9 cellular contexts compared by ENCODE assay signal in genomic region chr12:120536064-120536791, GRCh38. TPM values are rescaled to one million over a fixed set of nuclear protein-coding genes. Genes with fewer than 3 reads are reported as not detected.
DNase-seq lines count a peak whose midpoint lies in the region; ATAC-seq, FAIRE-seq and TF ChIP-seq lines count a peak whose summit lies in the region.
"Had no signal": no experiment of that assay in that cellular context is flagged by ENCODE, and none has a peak within 500 bp of the region (broad histone marks: within the 10 kb centered on the region; RNA-seq: fewer than 3 reads in every experiment).

No MANE protein-coding gene starts in this region.

- POLR2A ChIA-PET in HepG2 (lab: Yijun Ruan, JAX): interaction anchor here (1.0 to 3.0 kb wide), 4 partner anchors 7 to 45 kb away, joined by 4 to 14 read pairs (median 7); partner anchors contain the start of genes DYNLL1 and POP5

- CTCF ChIA-PET in HepG2 (lab: Yijun Ruan, JAX; ENCODE audit: low intra/inter-chr PET ratio, low total read pairs): no interaction called here

- H3K36me3 ChIP-seq in HepG2 (replicated peaks in 1 of 2; ENCODE audit: control insufficient read depth in 1 of 2, insufficient read depth in 2 of 2, low read length in 2 of 2) (peaks cover 2 to 11% of the 10 kb centered on the region in 2 experiments; a peak in 4 of 5 replicates), thoracic aorta (no peaks in the 10 kb centered on the region)

- in situ Hi-C loops in HepG2 (cut with HindIII; ENCODE audit: extremely low pct_ligation_motif_present, low pct_unique_long_range_greater_than_20kb): no loop called here

- DNase-seq in activated CD4-positive, alpha-beta T cell treated with anti-CD3 and anti-CD28 coated beads for 48 hours: peak; percentile 30
- no peak for DNase-seq in activated CD4-positive, alpha-beta T cell treated with anti-CD3 and anti-CD28 coated beads, Interleukin-2, amount 50 U/mL, for 4 hours
- peak; percentile 60 for DNase-seq in HepG2 (ENCODE audit: low spot score)
- no peak for DNase-seq in thoracic aorta (ENCODE audit: low spot score)
- DNase-seq in D721Med (ENCODE audit: insufficient read length, low spot score): no peak

- no peaks in the 10 kb centered on the region for H3K27me3 ChIP-seq in HepG2 (ENCODE audit: control insufficient read depth in 1 of 2, insufficient read depth in 2 of 2, low read length in 2 of 2)
- H3K27me3 ChIP-seq in thoracic aorta (replicated peaks; ENCODE audit: insufficient read depth): no peaks in the 10 kb centered on the region

- no peak for TF ChIP-seq CTCF in HepG2 (CRISPR knock-in tag; IDR thresholded peaks at IDR 0.05)
- TF ChIP-seq CTCF in thoracic aorta (IDR thresholded peaks at IDR 0.05): no peak
- TF ChIP-seq CTCF in D721Med (IDR thresholded peaks at IDR 0.05; ENCODE audit: insufficient read depth, missing control alignments): no peak

- WGBS in HepG2 (ENCODE audit: low lambda C conversion rate): 12% methylated on average over 13 of the region's 13 CpGs

- H3K4me2 ChIP-seq in HepG2 (ENCODE audit: low read depth, low read length): peak overlapping the region; percentile 87

- TF ChIP-seq EP300 in HepG2 (IDR thresholded peaks at IDR 0.05; ENCODE audit: low read depth in 2 of 2, low read length in 2 of 2) (no peak), HepG2 (CRISPR knock-in tag; IDR thresholded peaks at IDR 0.05; ENCODE audit: borderline replicate concordance) (no peak)

- no peak for TF ChIP-seq POLR2A in HepG2 (IDR thresholded peaks at IDR 0.05; ENCODE audit: insufficient read depth in 1 of 2, low read depth in 2 of 2, low read length in 2 of 2)

- FAIRE-seq in HepG2 (lab: Jason Lieb, UNC) (no peak), D721Med (lab: Jason Lieb, UNC) (no peak)
- FAIRE-seq: TTC549 had no signal

- H3K9ac ChIP-seq in HepG2 (ENCODE audit: insufficient read depth, low read depth, low read length): peak overlapping the region; percentile 93; the same call in 1 of the 2 replicates

- H3K27ac Mint-ChIP-seq in activated naive CD8-positive, alpha-beta T cell: peak overlapping the region; percentile 94

- ATAC-seq in HepG2: peak; percentile 55
- ATAC-seq in thoracic aorta (ENCODE audit: insufficient number of reproducible peaks, low FRiP score, low read depth): no peak
- ATAC-seq in HG03095 (IDR thresholded peaks at IDR 0.05; ENCODE audit: unreplicated experiment): no peak
- ATAC-seq in HG03432 (IDR thresholded peaks at IDR 0.05; ENCODE audit: unreplicated experiment): no peak

- no peak for TF ChIP-seq RAD21 in HepG2 (CRISPR knock-in tag; IDR thresholded peaks at IDR 0.05)

- no peak overlapping the region for H2AFZ ChIP-seq in HepG2 (ENCODE audit: low read length)

- H3K79me2 ChIP-seq in HepG2 (ENCODE audit: insufficient read depth, low read length): peaks cover 67% of the 10 kb centered on the region

- H3K4me1 ChIP-seq in HepG2 (ENCODE audit: insufficient read depth, low read length) (peaks cover 49% of the 10 kb centered on the region), thoracic aorta (ENCODE audit: control insufficient read depth in 1 of 2, low read depth in 2 of 2) (peaks cover 54 to 57% of the 10 kb centered on the region in 2 donors)

- H3K4me3 Mint-ChIP-seq in activated naive CD8-positive, alpha-beta T cell: peak overlapping the region; percentile 95

- no TSS peak for BruUV-seq in HepG2 (replicated peaks; lab: Mats Ljungman, UMichigan)

- intact Hi-C loops in HepG2 (cut with micrococcal nuclease; ENCODE audit: unreplicated experiment): loop anchor here (5.0 kb wide), 1 partner anchor 39 kb away; the partner anchor contains the start of gene DYNLL1

- no peaks in the 10 kb centered on the region for H3K36me3 Mint-ChIP-seq in activated naive CD8-positive, alpha-beta T cell

- H3K4me1 Mint-ChIP-seq in activated naive CD8-positive, alpha-beta T cell (ENCODE audit: low read depth): peaks cover 64% of the 10 kb centered on the region

- H3K27me3 Mint-ChIP-seq in activated naive CD8-positive, alpha-beta T cell: no peaks in the 10 kb centered on the region

- H3K4me3 ChIP-seq in HepG2 (replicated peaks in 1 of 3; ENCODE audit: insufficient read depth in 1 of 3, low read depth in 2 of 3, low read length in 3 of 3): peak overlapping the region; percentile 72 to 95 (median 88)
- peak overlapping the region; percentile 83 for H3K4me3 ChIP-seq in thoracic aorta

- H3K27ac ChIP-seq in HepG2 (ENCODE audit: extremely low read length, insufficient read depth, low read length) (peak overlapping the region; percentile 80), thoracic aorta (peak overlapping the region in 1 of 2 donors; percentile 86)

- no peaks in the 10 kb centered on the region for H3K9me3 ChIP-seq in HepG2 (ENCODE audit: low read length)
- H3K9me3 ChIP-seq in thoracic aorta: no peaks in the 10 kb centered on the region

- no peaks in the 10 kb centered on the region for H3K9me3 Mint-ChIP-seq in activated naive CD8-positive, alpha-beta T cell (ENCODE audit: low read depth)

- peaks cover 56% of the 10 kb centered on the region for H4K20me1 ChIP-seq in HepG2 (ENCODE audit: insufficient read depth, low read length)

RNA-seq across cellular contexts. Expression of gene RNF10, which starts 2.1 kb away (rescaled TPM):
- total RNA-seq in HepG2 (2016; rRNA removed; fragmentation: Illumina TruSeq; extraction: Trizol) (62.5 and 86.7 TPM in 2 replicates), thoracic aorta (100 to 1,000 TPM in 1 of 2 donors, 10 to 100 TPM in 1; 98.0 to 165 TPM)
- 36.2 and 39.7 TPM in 2 replicates for total RNA-seq in HepG2 (2016; cell fraction: cytosol; rRNA removed; fragmentation: Illumina TruSeq; extraction: Trizol; ENCODE audit: low read depth)
- 66.2 and 77.2 TPM in 2 replicates for total RNA-seq in HepG2 (2016; cell fraction: insoluble cytoplasmic fraction; rRNA removed; fragmentation: Illumina TruSeq; extraction: Trizol)
- 104 and 107 TPM in 2 replicates for total RNA-seq in HepG2 (2016; cell fraction: membrane; rRNA removed; fragmentation: Illumina TruSeq; extraction: Trizol)
- 47.6 and 55.6 TPM in 2 replicates for total RNA-seq in HepG2 (2016; cell fraction: nucleus; rRNA removed; fragmentation: Illumina TruSeq; extraction: Trizol)
- polyA plus RNA-seq in HepG2 (2011; rRNA removed): 74.5 and 88.0 TPM in 2 replicates
- polyA plus RNA-seq in HepG2 (2011; cell fraction: cytosol; rRNA removed): 62.6 and 91.2 TPM in 2 replicates
- 126 and 135 TPM in 2 replicates for polyA plus RNA-seq in HepG2 (2011; cell fraction: nucleus; rRNA removed)
- 103 and 107 TPM in 2 replicates for polyA plus RNA-seq in HepG2 (2012)
- polyA plus RNA-seq in HepG2 (2016; cell fraction: cytosol; fragmentation: Illumina TruSeq; extraction: Trizol; ENCODE audit: low read depth): 32.5 and 32.6 TPM in 2 replicates
- polyA plus RNA-seq in HepG2 (2016; cell fraction: insoluble cytoplasmic fraction; fragmentation: Illumina TruSeq; extraction: Trizol; ENCODE audit: low read depth): 103 and 119 TPM in 2 replicates
- polyA plus RNA-seq in HepG2 (2016; cell fraction: membrane; fragmentation: Illumina TruSeq; extraction: Trizol; ENCODE audit: low read depth): 97.5 and 104 TPM in 2 replicates
- 115 and 120 TPM in 2 replicates for polyA plus RNA-seq in HepG2 (2016; cell fraction: nucleus; fragmentation: Illumina TruSeq; extraction: Trizol; ENCODE audit: insufficient read depth, low read depth)
- polyA minus RNA-seq in HepG2 (2011; rRNA and poly(A)+ RNA removed; ENCODE audit: low replicate concordance): 124 and 137 TPM in 2 replicates
- polyA minus RNA-seq in HepG2 (2011; cell fraction: cytosol; rRNA and poly(A)+ RNA removed): 65.4 and 101 TPM in 2 replicates
- polyA minus RNA-seq in HepG2 (2011; cell fraction: nucleus; rRNA and poly(A)+ RNA removed): 93.5 and 100 TPM in 2 replicates

RNA-seq across cellular contexts. Expression of gene COQ5, which starts 7.3 kb away (rescaled TPM):
- 41.5 and 59.8 TPM in 2 replicates for total RNA-seq in HepG2 (2016; rRNA removed; fragmentation: Illumina TruSeq; extraction: Trizol)
- 8.7 and 10.8 TPM in 2 replicates for total RNA-seq in HepG2 (2016; cell fraction: cytosol; rRNA removed; fragmentation: Illumina TruSeq; extraction: Trizol; ENCODE audit: low read depth)
- 43.6 and 64.0 TPM in 2 replicates for total RNA-seq in HepG2 (2016; cell fraction: insoluble cytoplasmic fraction; rRNA removed; fragmentation: Illumina TruSeq; extraction: Trizol)
- total RNA-seq in HepG2 (2016; cell fraction: membrane; rRNA removed; fragmentation: Illumina TruSeq; extraction: Trizol): 18.6 and 20.4 TPM in 2 replicates
- total RNA-seq in HepG2 (2016; cell fraction: nucleus; rRNA removed; fragmentation: Illumina TruSeq; extraction: Trizol): 16.9 and 17.7 TPM in 2 replicates
- polyA plus RNA-seq in HepG2 (2011; rRNA removed): 27.6 and 36.4 TPM in 2 replicates
- polyA plus RNA-seq in HepG2 (2011; cell fraction: cytosol; rRNA removed): 21.5 and 30.8 TPM in 2 replicates
- polyA plus RNA-seq in HepG2 (2011; cell fraction: nucleus; rRNA removed): 7.0 and 10.9 TPM in 2 replicates
- 30.7 and 41.3 TPM in 2 replicates for polyA plus RNA-seq in HepG2 (2012)
- 6.7 and 7.2 TPM in 2 replicates for polyA plus RNA-seq in HepG2 (2016; cell fraction: cytosol; fragmentation: Illumina TruSeq; extraction: Trizol; ENCODE audit: low read depth)
- 48.1 and 57.1 TPM in 2 replicates for polyA plus RNA-seq in HepG2 (2016; cell fraction: insoluble cytoplasmic fraction; fragmentation: Illumina TruSeq; extraction: Trizol; ENCODE audit: low read depth)
- 13.5 and 13.8 TPM in 2 replicates for polyA plus RNA-seq in HepG2 (2016; cell fraction: membrane; fragmentation: Illumina TruSeq; extraction: Trizol; ENCODE audit: low read depth)
- polyA plus RNA-seq in HepG2 (2016; cell fraction: nucleus; fragmentation: Illumina TruSeq; extraction: Trizol; ENCODE audit: insufficient read depth, low read depth): 23.9 and 28.2 TPM in 2 replicates
- 13.5 and 14.6 TPM in 2 replicates for polyA minus RNA-seq in HepG2 (2011; rRNA and poly(A)+ RNA removed; ENCODE audit: low replicate concordance)
- 11.5 and 13.0 TPM in 2 replicates for polyA minus RNA-seq in HepG2 (2011; cell fraction: cytosol; rRNA and poly(A)+ RNA removed)
- 17.9 and 19.7 TPM in 2 replicates for polyA minus RNA-seq in HepG2 (2011; cell fraction: nucleus; rRNA and poly(A)+ RNA removed)
- total RNA-seq in thoracic aorta: 10 to 100 TPM; 16.5 to 38.0 TPM

RNA-seq across cellular contexts. Expression of gene DYNLL1, which starts 40.3 kb away (rescaled TPM):
- total RNA-seq in HepG2 (2016; rRNA removed; fragmentation: Illumina TruSeq; extraction: Trizol) (271 and 403 TPM in 2 replicates), thoracic aorta (100 to 1,000 TPM; 167 to 199 TPM)
- total RNA-seq in HepG2 (2016; cell fraction: cytosol; rRNA removed; fragmentation: Illumina TruSeq; extraction: Trizol; ENCODE audit: low read depth): 125 and 176 TPM in 2 replicates
- total RNA-seq in HepG2 (2016; cell fraction: insoluble cytoplasmic fraction; rRNA removed; fragmentation: Illumina TruSeq; extraction: Trizol): 277 and 420 TPM in 2 replicates
- total RNA-seq in HepG2 (2016; cell fraction: membrane; rRNA removed; fragmentation: Illumina TruSeq; extraction: Trizol): 174 and 230 TPM in 2 replicates
- 119 and 123 TPM in 2 replicates for total RNA-seq in HepG2 (2016; cell fraction: nucleus; rRNA removed; fragmentation: Illumina TruSeq; extraction: Trizol)
- 294 and 318 TPM in 2 replicates for polyA plus RNA-seq in HepG2 (2011; rRNA removed)
- 305 and 402 TPM in 2 replicates for polyA plus RNA-seq in HepG2 (2011; cell fraction: cytosol; rRNA removed)
- 130 and 152 TPM in 2 replicates for polyA plus RNA-seq in HepG2 (2011; cell fraction: nucleus; rRNA removed)
- polyA plus RNA-seq in HepG2 (2012): 350 and 505 TPM in 2 replicates
- 240 and 370 TPM in 2 replicates for polyA plus RNA-seq in HepG2 (2016; cell fraction: cytosol; fragmentation: Illumina TruSeq; extraction: Trizol; ENCODE audit: low read depth)
- 862 and 951 TPM in 2 replicates for polyA plus RNA-seq in HepG2 (2016; cell fraction: insoluble cytoplasmic fraction; fragmentation: Illumina TruSeq; extraction: Trizol; ENCODE audit: low read depth)
- polyA plus RNA-seq in HepG2 (2016; cell fraction: membrane; fragmentation: Illumina TruSeq; extraction: Trizol; ENCODE audit: low read depth): 322 and 411 TPM in 2 replicates
- polyA plus RNA-seq in HepG2 (2016; cell fraction: nucleus; fragmentation: Illumina TruSeq; extraction: Trizol; ENCODE audit: insufficient read depth, low read depth): 362 and 385 TPM in 2 replicates
- polyA minus RNA-seq in HepG2 (2011; rRNA and poly(A)+ RNA removed; ENCODE audit: low replicate concordance): 59.5 and 114 TPM in 2 replicates
- 80.5 and 87.3 TPM in 2 replicates for polyA minus RNA-seq in HepG2 (2011; cell fraction: cytosol; rRNA and poly(A)+ RNA removed)
- polyA minus RNA-seq in HepG2 (2011; cell fraction: nucleus; rRNA and poly(A)+ RNA removed): 57.0 and 67.4 TPM in 2 replicates

RNA-seq across cellular contexts. Expression of gene POP5, which starts 45.0 kb away (rescaled TPM):
- total RNA-seq in HepG2 (2016; rRNA removed; fragmentation: Illumina TruSeq; extraction: Trizol) (54.3 and 61.3 TPM in 2 replicates), thoracic aorta (10 to 100 TPM; 22.3 to 42.4 TPM)
- total RNA-seq in HepG2 (2016; cell fraction: cytosol; rRNA removed; fragmentation: Illumina TruSeq; extraction: Trizol; ENCODE audit: low read depth): 9.2 and 10.3 TPM in 2 replicates
- 59.2 and 60.3 TPM in 2 replicates for total RNA-seq in HepG2 (2016; cell fraction: insoluble cytoplasmic fraction; rRNA removed; fragmentation: Illumina TruSeq; extraction: Trizol)
- 18.4 and 20.5 TPM in 2 replicates for total RNA-seq in HepG2 (2016; cell fraction: membrane; rRNA removed; fragmentation: Illumina TruSeq; extraction: Trizol)
- total RNA-seq in HepG2 (2016; cell fraction: nucleus; rRNA removed; fragmentation: Illumina TruSeq; extraction: Trizol): 45.0 and 46.6 TPM in 2 replicates
- 43.4 and 45.6 TPM in 2 replicates for polyA plus RNA-seq in HepG2 (2011; rRNA removed)
- polyA plus RNA-seq in HepG2 (2011; cell fraction: cytosol; rRNA removed): 45.5 and 48.2 TPM in 2 replicates
- 40.9 and 54.0 TPM in 2 replicates for polyA plus RNA-seq in HepG2 (2011; cell fraction: nucleus; rRNA removed)
- 20.8 and 21.7 TPM in 2 replicates for polyA plus RNA-seq in HepG2 (2012)
- polyA plus RNA-seq in HepG2 (2016; cell fraction: cytosol; fragmentation: Illumina TruSeq; extraction: Trizol; ENCODE audit: low read depth): 9.2 and 9.4 TPM in 2 replicates
- polyA plus RNA-seq in HepG2 (2016; cell fraction: insoluble cytoplasmic fraction; fragmentation: Illumina TruSeq; extraction: Trizol; ENCODE audit: low read depth): 54.6 and 56.2 TPM in 2 replicates
- polyA plus RNA-seq in HepG2 (2016; cell fraction: membrane; fragmentation: Illumina TruSeq; extraction: Trizol; ENCODE audit: low read depth): 15.0 and 15.5 TPM in 2 replicates
- polyA plus RNA-seq in HepG2 (2016; cell fraction: nucleus; fragmentation: Illumina TruSeq; extraction: Trizol; ENCODE audit: insufficient read depth, low read depth): 87.8 and 95.7 TPM in 2 replicates
- 17.2 and 66.7 TPM in 2 replicates for polyA minus RNA-seq in HepG2 (2011; rRNA and poly(A)+ RNA removed; ENCODE audit: low replicate concordance)
- polyA minus RNA-seq in HepG2 (2011; cell fraction: cytosol; rRNA and poly(A)+ RNA removed): 7.9 and 13.5 TPM in 2 replicates
- polyA minus RNA-seq in HepG2 (2011; cell fraction: nucleus; rRNA and poly(A)+ RNA removed): 13.8 and 16.9 TPM in 2 replicates

Comparison
In these comparisons a context has a peak if more than half of its experiments do, and no peak if none do; other contexts are left out.
1. DNase-seq: peak in activated CD4-positive, alpha-beta T cell treated with anti-CD3 and anti-CD28 coated beads for 48 hours (single experiment) and HepG2 (single experiment); none in activated CD4-positive, alpha-beta T cell treated with anti-CD3 and anti-CD28 coated beads, Interleukin-2, amount 50 U/mL, for 4 hours (0 of 2), thoracic aorta (single experiment) and D721Med (single experiment).